In the genomic region with DNA sequence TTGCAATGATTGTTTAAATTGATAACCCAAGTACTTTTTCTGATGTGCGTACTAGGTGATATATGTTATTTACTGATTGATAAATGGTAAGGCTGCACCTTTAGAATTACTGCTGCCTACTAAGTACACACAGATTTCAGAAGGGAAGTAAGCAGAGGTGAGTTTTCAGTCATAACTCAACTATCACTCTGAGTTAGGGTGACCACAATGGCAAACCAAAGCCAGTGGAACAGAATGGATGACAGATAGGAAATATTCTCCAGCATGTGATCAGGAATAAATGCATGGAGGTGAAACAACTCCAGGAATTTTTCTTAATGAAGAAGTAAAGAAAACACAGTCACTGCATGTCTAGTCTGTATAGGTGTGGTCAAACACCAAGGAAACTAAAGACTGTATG, we compare ENCODE assay signal across 18 cellular contexts. TPM values are rescaled to one million over a fixed set of nuclear protein-coding genes. Genes with fewer than 3 reads are reported as not detected.
DNase-seq lines count a peak whose midpoint lies in the region; ATAC-seq and TF ChIP-seq lines count a peak whose summit lies in the region.
"Had no signal": no experiment of that assay in that cellular context is flagged by ENCODE, and none has a peak within 500 bp of the region (broad histone marks: within the 10 kb centered on the region; RNA-seq: fewer than 3 reads in every experiment).

No MANE protein-coding gene starts in this region.

- peaks cover 8 to 16% of the 10 kb centered on the region in 2 donors for H3K9me3 Mint-ChIP-seq in stimulated activated naive CD8-positive, alpha-beta T cell treated with anti-CD3 and anti-CD28 coated beads, Interleukin-15, amount 100 ng/mL, for 72 hours
- no peaks in the 10 kb centered on the region for H3K9me3 Mint-ChIP-seq in HFFc6
- H3K9me3 Mint-ChIP-seq in natural killer cell: peaks cover 4 to 7% of the 10 kb centered on the region in 2 donors
- H3K9me3 Mint-ChIP-seq: T-helper 2 cell treated with Interferon-gamma antibody and Interleukin-4, amounts not matched to agents 5 μg/mL and 100 μg/mL, for 36 hours had no signal

- no peak overlapping the region for H3K4me3 Mint-ChIP-seq in stimulated activated naive CD8-positive, alpha-beta T cell treated with anti-CD3 and anti-CD28 coated beads, Interleukin-15, amount 100 ng/mL, for 72 hours
- H3K4me3 Mint-ChIP-seq in HFFc6 (no peak overlapping the region), natural killer cell (no peak overlapping the region)
- H3K4me3 Mint-ChIP-seq: activated CD4-positive, alpha-beta T cell treated with anti-CD3 and anti-CD28 coated beads, Interleukin-2, amount 10 ng/mL, durations not matched to agents 24 days and 14 days; dendritic cell treated with granulocyte-macrophage colony-stimulating factor and Interleukin-4, amounts not matched to agents 40 ng/mL and 50 ng/mL, for 4 days; T-helper 2 cell treated with Interferon-gamma antibody and Interleukin-4, amounts not matched to agents 5 μg/mL and 100 μg/mL, for 36 hours had no signal

- H3K36me3 Mint-ChIP-seq in HFFc6 (ENCODE audit: low read depth) (peaks cover 9% of the 10 kb centered on the region), natural killer cell (no peaks in the 10 kb centered on the region)

- H3K27me3 Mint-ChIP-seq in stimulated activated naive CD8-positive, alpha-beta T cell treated with anti-CD3 and anti-CD28 coated beads, Interleukin-15, amount 100 ng/mL, for 72 hours: peaks cover 55% of the 10 kb centered on the region
- H3K27me3 Mint-ChIP-seq in HFFc6 (ENCODE audit: insufficient read depth) (peaks cover 3% of the 10 kb centered on the region; the same call in 1 of the 2 replicates), natural killer cell (ENCODE audit: low read depth in 2 of 2) (peaks cover 14 to 36% of the 10 kb centered on the region in 2 donors)

- H3K27ac Mint-ChIP-seq in stimulated activated naive CD8-positive, alpha-beta T cell treated with anti-CD3 and anti-CD28 coated beads, Interleukin-15, amount 100 ng/mL, for 72 hours: no peak overlapping the region
- H3K27ac Mint-ChIP-seq in HFFc6 (no peak overlapping the region), natural killer cell (no peak overlapping the region)
- H3K27ac Mint-ChIP-seq: activated CD4-positive, alpha-beta T cell treated with anti-CD3 and anti-CD28 coated beads, Interleukin-2, amount 10 ng/mL, durations not matched to agents 24 days and 14 days; dendritic cell treated with granulocyte-macrophage colony-stimulating factor and Interleukin-4, amounts not matched to agents 40 ng/mL and 50 ng/mL, for 4 days; T-helper 2 cell treated with Interferon-gamma antibody and Interleukin-4, amounts not matched to agents 5 μg/mL and 100 μg/mL, for 36 hours had no signal

- peak; percentile 55 for ATAC-seq in stimulated activated naive CD8-positive, alpha-beta T cell treated with anti-CD3 and anti-CD28 coated beads, Interleukin-15, amount 100 ng/mL, for 72 hours
- no peak for ATAC-seq in stimulated activated naive CD8-positive, alpha-beta T cell treated with anti-CD3 and anti-CD28 coated beads, Interleukin-15, Interleukin-2, amounts not matched to agents 100 U/mL and 50 U/mL, for 24 hours
- ATAC-seq in HG02588 (IDR thresholded peaks at IDR 0.05; ENCODE audit: unreplicated experiment) (peak; percentile 59), HG03175 (IDR thresholded peaks at IDR 0.05; ENCODE audit: unreplicated experiment) (peak; percentile 61), GM21367 (IDR thresholded peaks at IDR 0.05; ENCODE audit: unreplicated experiment) (no peak), natural killer cell (no peak)
- ATAC-seq: esophagus mucosa, heart left ventricle had no signal

- H3K4me1 Mint-ChIP-seq in stimulated activated naive CD8-positive, alpha-beta T cell treated with anti-CD3 and anti-CD28 coated beads, Interleukin-15, amount 100 ng/mL, for 72 hours: peaks cover 35% of the 10 kb centered on the region
- peaks cover 23% of the 10 kb centered on the region for H3K4me1 Mint-ChIP-seq in HFFc6 (ENCODE audit: low read depth)
- H3K4me1 Mint-ChIP-seq in natural killer cell: peaks cover 14 to 21% of the 10 kb centered on the region in 2 donors

- TF ChIP-seq CTCF in HFFc6 (IDR thresholded peaks at IDR 0.05) (no peak), natural killer cell (IDR thresholded peaks at IDR 0.05) (no peak)

- no peak for DNase-seq in stimulated activated naive CD8-positive, alpha-beta T cell treated with anti-CD3 and anti-CD28 coated beads, Interleukin-15, amount 100 ng/mL, for 72 hours
- no peak for DNase-seq in stimulated activated naive CD8-positive, alpha-beta T cell treated with anti-CD3 and anti-CD28 coated beads, Interleukin-15, Interleukin-2, amounts not matched to agents 100 U/mL and 50 U/mL, for 24 hours
- DNase-seq in HFFc6 (no peak), kidney glomerular epithelial cell (lab: John Stamatoyannopoulos, UW) (no peak), natural killer cell (no peak)
- DNase-seq: activated CD4-positive, alpha-beta T cell treated with anti-CD3 and anti-CD28 coated beads, Interleukin-2, amount 10 ng/mL, durations not matched to agents 24 days and 14 days; activated T-cell treated with anti-CD3 and anti-CD28 coated beads, Interleukin-2, amount 50 U/mL, for 48 hours; HCEC 1CT; heart left ventricle; NCI-H187; posterior cingulate gyrus had no signal

- intact Hi-C loops in natural killer cell (cut with micrococcal nuclease): no loop called here

RNA-seq across cellular contexts. Expression of gene KCNJ15, which starts 7.5 kb away (rescaled TPM):
- total RNA-seq in HFFc6 (2021; fragmentation: NEBNext Ultra II Directional; extraction: Animal tissue kit (Norgen Biotek cat#: 25700)): 1 to 10 TPM in 1 of 6 experiments, under 1 TPM in 5; 0.33 to 1.2 (median 0.50) TPM
- 1 to 10 TPM in 1 of 3 donors, not detected in 2; 1.9 TPM for total RNA-seq in natural killer cell
- total RNA-seq: A673 had no signal

Comparison
In these comparisons a context has a peak if more than half of its experiments do, and no peak if none do; other contexts are left out.
1. ATAC-seq: peak in stimulated activated naive CD8-positive, alpha-beta T cell treated with anti-CD3 and anti-CD28 coated beads, Interleukin-15, amount 100 ng/mL, for 72 hours (single experiment), HG02588 (single experiment) and HG03175 (single experiment); none in stimulated activated naive CD8-positive, alpha-beta T cell treated with anti-CD3 and anti-CD28 coated beads, Interleukin-15, Interleukin-2, amounts not matched to agents 100 U/mL and 50 U/mL, for 24 hours (single experiment), GM21367 (single experiment) and natural killer cell (0 of 3).